In the genomic region with DNA sequence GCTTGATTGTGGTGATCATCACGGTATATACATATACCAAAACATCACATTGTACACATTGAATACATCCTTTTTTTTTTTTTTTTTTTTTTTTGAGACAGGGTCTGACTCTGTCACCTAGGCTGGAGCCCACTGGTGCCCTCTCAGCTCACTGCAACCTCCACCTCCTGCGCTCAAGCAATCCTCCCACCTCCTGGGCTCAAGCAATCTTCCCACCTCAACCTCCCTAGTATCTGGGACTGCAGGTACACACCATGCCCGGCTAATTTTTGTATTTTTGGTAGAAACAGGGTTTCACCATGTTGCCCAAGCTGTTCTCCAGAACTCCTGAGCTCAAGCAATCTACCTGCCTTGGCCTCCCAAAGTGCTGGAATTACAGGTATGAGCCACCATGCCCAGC, we compare ENCODE assay signal across 9 cellular contexts. TPM values are rescaled to one million over a fixed set of nuclear protein-coding genes. Genes with fewer than 3 reads are reported as not detected.
"Had no signal": no experiment of that assay in that cellular context is flagged by ENCODE, and none has a peak within 500 bp of the region (broad histone marks: within the 10 kb centered on the region; RNA-seq: fewer than 3 reads in every experiment).

No MANE protein-coding gene starts in this region.

RNA-seq across cellular contexts. Expression of a gene that starts 8.3 kb away (rescaled TPM):
- total RNA-seq: HepG2, HT1080, IMR-90, OCI-LY7, PC-9, Peyer's patch, Right ventricle myocardium inferior, RPMI7951, SJCRH30 had no signal
- polyA plus RNA-seq: HepG2, IMR-90 had no signal
